In the genomic region with DNA sequence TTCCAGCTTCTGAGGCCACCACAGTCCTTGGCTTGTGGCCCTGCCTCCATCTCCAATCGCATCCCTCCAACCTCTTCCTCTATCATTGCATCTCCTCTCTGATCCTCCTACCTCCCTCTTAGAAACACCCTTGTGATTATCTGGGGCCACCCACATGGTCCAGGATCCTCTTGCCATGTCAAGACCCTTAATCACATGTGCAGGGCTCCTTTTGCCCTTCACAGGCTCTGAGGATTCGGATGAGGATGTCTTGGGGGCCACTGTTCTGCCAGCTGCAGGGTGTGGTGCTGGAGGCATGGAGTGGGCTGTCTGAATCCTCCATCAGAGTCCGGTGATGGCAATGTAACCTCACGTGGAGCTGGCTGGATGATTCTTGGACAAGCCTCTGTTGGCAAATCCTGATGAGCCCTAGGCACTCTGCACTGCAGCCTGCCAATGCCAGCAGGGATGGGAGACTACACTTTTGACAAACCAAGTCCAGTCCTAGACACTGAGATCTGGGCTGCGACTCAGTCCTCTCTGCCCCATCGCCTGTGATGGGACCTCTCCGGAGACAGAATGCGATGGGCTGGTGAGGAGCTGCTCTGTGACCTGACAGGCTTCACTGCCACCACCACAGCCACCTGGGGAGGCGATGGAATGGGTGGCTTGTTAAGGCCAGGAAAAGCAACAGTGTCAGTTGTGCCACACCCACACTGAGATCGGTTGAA, we compare ENCODE assay signal across 13 cellular contexts.
DNase-seq lines count a peak whose midpoint lies in the region; ATAC-seq, FAIRE-seq and TF ChIP-seq lines count a peak whose summit lies in the region.
"Had no signal": no experiment of that assay in that cellular context is flagged by ENCODE, and none has a peak within 500 bp of the region (broad histone marks: within the 10 kb centered on the region; RNA-seq: fewer than 3 reads in every experiment).

No MANE protein-coding gene starts in this region.

- TF ChIP-seq RAD21 in HepG2 (CRISPR knock-in tag; IDR thresholded peaks at IDR 0.05): no peak

- no peak overlapping the region for H3K27ac ChIP-seq in HepG2 (ENCODE audit: extremely low read length, insufficient read depth, low read length)
- H3K27ac ChIP-seq in right lobe of liver: no peak overlapping the region
- H3K27ac ChIP-seq in Karpas-422 (ENCODE audit: low read length): no peak overlapping the region
- no peak overlapping the region for H3K27ac ChIP-seq in coronary artery
- H3K27ac ChIP-seq: A549 had no signal

- H3K36me3 ChIP-seq in HepG2 (replicated peaks in 1 of 2; ENCODE audit: control insufficient read depth in 1 of 2, insufficient read depth in 2 of 2, low read length in 2 of 2) (peaks cover 9 to 45% of the 10 kb centered on the region in 2 experiments), right lobe of liver (peaks cover 0 to 4% (median 0%) of the 10 kb centered on the region in 4 donors), Karpas-422 (ENCODE audit: insufficient read depth, low read length) (no peaks in the 10 kb centered on the region)

- H3K4me3 ChIP-seq in HepG2 (replicated peaks in 1 of 3; ENCODE audit: insufficient read depth in 1 of 3, low read depth in 2 of 3, low read length in 3 of 3): no peak overlapping the region
- no peak overlapping the region for H3K4me3 ChIP-seq in right lobe of liver
- no peak overlapping the region for H3K4me3 ChIP-seq in Karpas-422 (ENCODE audit: low read length)
- H3K4me3 ChIP-seq in coronary artery: no peak overlapping the region
- H3K4me3 ChIP-seq: A549 had no signal

- H3K27me3 Mint-ChIP-seq in type B pancreatic cell: no peaks in the 10 kb centered on the region
- H3K27me3 Mint-ChIP-seq: CD4-positive, CD25-positive, alpha-beta regulatory T cell had no signal

- BruUV-seq in HepG2 (replicated peaks; lab: Mats Ljungman, UMichigan): no TSS peak

- WGBS in HepG2 (ENCODE audit: low lambda C conversion rate): 100% methylated on average over 4 of the region's 10 CpGs
- 86% methylated on average over 3 of the region's 10 CpGs for WGBS in right lobe of liver (ENCODE audit: insufficient coverage, low coverage, low lambda C conversion rate, missing lambda C conversion rate)

- H3K4me3 Mint-ChIP-seq in type B pancreatic cell: no peak overlapping the region
- H3K4me3 Mint-ChIP-seq: CD4-positive, CD25-positive, alpha-beta regulatory T cell had no signal

- H3K27ac Mint-ChIP-seq in type B pancreatic cell: no peak overlapping the region
- H3K27ac Mint-ChIP-seq: CD4-positive, CD25-positive, alpha-beta regulatory T cell had no signal

- H4K20me1 ChIP-seq in HepG2 (ENCODE audit: insufficient read depth, low read length) (no peaks in the 10 kb centered on the region), Karpas-422 (ENCODE audit: insufficient read depth, low read depth, low read length) (no peaks in the 10 kb centered on the region)

- TF ChIP-seq CTCF in HepG2 (CRISPR knock-in tag; IDR thresholded peaks at IDR 0.05) (no peak), right lobe of liver (IDR thresholded peaks at IDR 0.05) (no peak), coronary artery (IDR thresholded peaks at IDR 0.05) (no peak), type B pancreatic cell (conservative IDR thresholded peaks at IDR 0.05) (no peak)

- TF ChIP-seq POLR2A in HepG2 (IDR thresholded peaks at IDR 0.05; ENCODE audit: insufficient read depth in 1 of 2, low read depth in 2 of 2, low read length in 2 of 2): 0 out of 4 replicates have a peak, but pooled peaks of 1 of the 2 experiments have one; percentile 4
- TF ChIP-seq POLR2A in right lobe of liver (IDR thresholded peaks at IDR 0.05): no peak

- H3K9me3 ChIP-seq in HepG2 (ENCODE audit: low read length) (no peaks in the 10 kb centered on the region), right lobe of liver (no peaks in the 10 kb centered on the region), Karpas-422 (ENCODE audit: low read length) (no peaks in the 10 kb centered on the region)
- H3K9me3 ChIP-seq: A549 had no signal

- no peaks in the 10 kb centered on the region for H3K4me1 Mint-ChIP-seq in type B pancreatic cell (ENCODE audit: unreplicated experiment)

- H3K4me2 ChIP-seq in HepG2 (ENCODE audit: low read depth, low read length): no peak overlapping the region
- peak overlapping the region; percentile 32 for H3K4me2 ChIP-seq in Karpas-422 (ENCODE audit: low read depth, low read length, poor library complexity, severe bottlenecking)
- H3K4me2 ChIP-seq: A549 had no signal

- H3K4me1 ChIP-seq in HepG2 (ENCODE audit: insufficient read depth, low read length) (peaks cover 14% of the 10 kb centered on the region), right lobe of liver (peaks cover 0 to 4% (median 0%) of the 10 kb centered on the region in 4 donors), Karpas-422 (ENCODE audit: low read length) (peaks cover 20% of the 10 kb centered on the region)
- H3K4me1 ChIP-seq: A549 had no signal

- H2AFZ ChIP-seq in HepG2 (ENCODE audit: low read length) (no peak overlapping the region), Karpas-422 (ENCODE audit: low read length) (no peak overlapping the region)

- no peak for DNase-seq in HepG2 (ENCODE audit: low spot score)
- no peak for DNase-seq in right lobe of liver
- DNase-seq in Karpas-422: no peak
- DNase-seq in coronary artery (ENCODE audit: low spot score): peak; percentile 67
- peak; percentile 49 for DNase-seq in type B pancreatic cell (ENCODE audit: extremely low spot score, unreplicated experiment)
- no peak for DNase-seq in GM19240 (ENCODE audit: insufficient read length, low spot score)
- DNase-seq: GF-D8 had no signal

- in situ Hi-C loops in HepG2 (cut with HindIII; ENCODE audit: extremely low pct_ligation_motif_present, low pct_unique_long_range_greater_than_20kb): no loop called here

- no peaks in the 10 kb centered on the region for H3K9me2 ChIP-seq in Karpas-422 (replicated peaks; ENCODE audit: insufficient read depth, low read length)

- H3K27me3 ChIP-seq in HepG2 (ENCODE audit: control insufficient read depth in 1 of 2, insufficient read depth in 2 of 2, low read length in 2 of 2): no peaks in the 10 kb centered on the region
- H3K27me3 ChIP-seq in right lobe of liver: no peaks in the 10 kb centered on the region
- no peaks in the 10 kb centered on the region; the same call in 1 of the 2 replicates for H3K27me3 ChIP-seq in Karpas-422 (ENCODE audit: low read length)

- no peak for TF ChIP-seq EP300 in HepG2 (IDR thresholded peaks at IDR 0.05; ENCODE audit: low read depth in 2 of 2, low read length in 2 of 2)
- TF ChIP-seq EP300 in HepG2 (CRISPR knock-in tag; IDR thresholded peaks at IDR 0.05; ENCODE audit: borderline replicate concordance): no peak

- ATAC-seq in HepG2: no peak
- no peak for ATAC-seq in right lobe of liver
- no peak for ATAC-seq in HG03025 (IDR thresholded peaks at IDR 0.05; ENCODE audit: low FRiP score, unreplicated experiment)
- ATAC-seq in HG02970 (IDR thresholded peaks at IDR 0.05; ENCODE audit: low FRiP score, unreplicated experiment): no peak

- intact Hi-C loops in HepG2 (cut with micrococcal nuclease; ENCODE audit: unreplicated experiment) (no loop called here), right lobe of liver (cut with DNase I) (no loop called here)

- H3K9ac ChIP-seq in HepG2 (ENCODE audit: insufficient read depth, low read depth, low read length) (no peak overlapping the region), Karpas-422 (ENCODE audit: low read length) (no peak overlapping the region)

- no peaks in the 10 kb centered on the region for H3K79me2 ChIP-seq in HepG2 (ENCODE audit: insufficient read depth, low read length)
- no peaks in the 10 kb centered on the region for H3K79me2 ChIP-seq in Karpas-422 (ENCODE audit: low read length)

- POLR2A ChIA-PET in HepG2 (lab: Yijun Ruan, JAX): no interaction called here

- FAIRE-seq in HepG2 (lab: Jason Lieb, UNC): no peak
- FAIRE-seq: A549, GM19239, H1 had no signal

- H3K9me3 Mint-ChIP-seq in type B pancreatic cell: no peaks in the 10 kb centered on the region
- H3K9me3 Mint-ChIP-seq: CD4-positive, CD25-positive, alpha-beta regulatory T cell had no signal

- peaks cover 3% of the 10 kb centered on the region for H3K36me3 Mint-ChIP-seq in type B pancreatic cell
- H3K36me3 Mint-ChIP-seq: CD4-positive, CD25-positive, alpha-beta regulatory T cell had no signal

- CTCF ChIA-PET in HepG2 (lab: Yijun Ruan, JAX; ENCODE audit: low intra/inter-chr PET ratio, low total read pairs): interaction anchor here (1.2 to 2.0 kb wide), 3 partner anchors 26 to 108 kb away, joined by 3 to 9 read pairs (median 4); no protein-coding TSS in a partner anchor

TF ChIP-seq in HepG2, 621 proteins besides CTCF, POLR2A, EP300 and RAD21:
- TF ChIP-seq GLI4 (CRISPR knock-in tag; IDR thresholded peaks at IDR 0.05; ENCODE audit: borderline replicate concordance) (no peak), AGO2 (optimal IDR thresholded peaks at IDR 0.05; ENCODE audit: low read depth, low read length) (no peak)
- TF ChIP-seq, protein P1, sequence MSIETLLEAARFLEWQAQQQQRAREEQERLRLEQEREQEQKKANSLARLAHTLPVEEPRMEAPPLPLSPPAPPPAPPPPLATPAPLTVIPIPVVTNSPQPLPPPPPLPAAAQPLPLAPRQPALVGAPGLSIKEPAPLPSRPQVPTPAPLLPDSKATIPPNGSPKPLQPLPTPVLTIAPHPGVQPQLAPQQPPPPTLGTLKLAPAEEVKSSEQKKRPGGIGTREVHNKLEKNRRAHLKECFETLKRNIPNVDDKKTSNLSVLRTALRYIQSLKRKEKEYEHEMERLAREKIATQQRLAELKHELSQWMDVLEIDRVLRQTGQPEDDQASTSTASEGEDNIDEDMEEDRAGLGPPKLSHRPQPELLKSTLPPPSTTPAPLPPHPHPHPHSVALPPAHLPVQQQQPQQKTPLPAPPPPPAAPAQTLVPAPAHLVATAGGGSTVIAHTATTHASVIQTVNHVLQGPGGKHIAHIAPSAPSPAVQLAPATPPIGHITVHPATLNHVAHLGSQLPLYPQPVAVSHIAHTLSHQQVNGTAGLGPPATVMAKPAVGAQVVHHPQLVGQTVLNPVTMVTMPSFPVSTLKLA (IDR thresholded peaks at IDR 0.05): peak; percentile 55; the same call in 1 of the 2 replicates

Comparison
In these comparisons a context has a peak if more than half of its experiments do, and no peak if none do; other contexts are left out.
1. DNase-seq: peak in coronary artery (single experiment) and type B pancreatic cell (single experiment); none in HepG2 (single experiment), right lobe of liver (0 of 3), Karpas-422 (single experiment) and GM19240 (single experiment).